27 cellular contexts compared by ENCODE assay signal in the genomic region with DNA sequence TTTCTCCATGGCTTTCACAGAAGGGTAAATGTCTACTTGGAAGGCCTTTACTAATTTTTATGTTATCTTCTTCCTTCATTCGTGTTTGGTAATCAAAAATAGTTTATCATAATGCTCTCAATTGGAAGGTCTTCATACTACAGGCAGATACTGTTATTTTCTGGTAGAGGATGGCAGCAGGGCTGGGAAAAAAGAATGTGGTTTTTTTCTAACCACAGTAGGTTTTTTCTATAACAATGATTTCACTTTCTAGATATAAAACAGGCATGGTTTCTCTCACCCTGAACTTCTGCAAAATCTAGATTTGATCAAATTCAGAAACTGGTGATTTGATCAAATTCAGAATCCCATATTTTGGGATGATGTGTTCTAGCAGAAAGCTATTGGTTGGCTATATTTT. TPM values are rescaled to one million over a fixed set of nuclear protein-coding genes. Genes with fewer than 3 reads are reported as not detected.
DNase-seq lines count a peak whose midpoint lies in the region; ATAC-seq and TF ChIP-seq lines count a peak whose summit lies in the region.
"Had no signal": no experiment of that assay in that cellular context is flagged by ENCODE, and none has a peak within 500 bp of the region (broad histone marks: within the 10 kb centered on the region; RNA-seq: fewer than 3 reads in every experiment).

No MANE protein-coding gene starts in this region.

- peaks cover 32% of the 10 kb centered on the region for H3F3A ChIP-seq in SU-DHL-6 (ENCODE audit: insufficient read depth)

- POLR2A ChIA-PET in activated CD8-positive, alpha-beta T cell treated with anti-CD3 and anti-CD28 coated beads, Interleukin-2, amount 10 ng/mL, durations not matched to agents 7 days and 5 days (lab: Charles Lee) = no interaction called here
- POLR2A ChIA-PET in activated CD8-positive, alpha-beta T cell treated with anti-CD3 and anti-CD28 coated beads for 36 hours (lab: Charles Lee) = no interaction called here
- POLR2A ChIA-PET in GM10248 (lab: Yijun Ruan, JAX) = no interaction called here

- TF ChIP-seq CTCF in activated CD8-positive, alpha-beta T cell treated with anti-CD3 and anti-CD28 coated beads for 36 hours (IDR thresholded peaks at IDR 0.05) = no peak
- no peak for TF ChIP-seq CTCF in SU-DHL-6 (IDR thresholded peaks at IDR 0.05; ENCODE audit: insufficient read depth, low read length, poor library complexity, severe bottlenecking)
- no peak for TF ChIP-seq CTCF in GM10248 (IDR thresholded peaks at IDR 0.05; ENCODE audit: control extremely low read depth, extremely low read depth, low read depth, missing control alignments)

- peaks cover 49% of the 10 kb centered on the region for H4K20me1 ChIP-seq in SU-DHL-6 (ENCODE audit: low read depth, low read length)

- DNase-seq in activated CD8-positive, alpha-beta T cell treated with anti-CD3 and anti-CD28 coated beads, Interleukin-2, amount 10 ng/mL, durations not matched to agents 7 days and 5 days = peak; percentile 4
- no peak for DNase-seq in activated CD8-positive, alpha-beta T cell treated with anti-CD3 and anti-CD28 coated beads for 36 hours
- no peak for DNase-seq in Right ventricle myocardium inferior (ENCODE audit: missing footprints)
- no peak for DNase-seq in GM10248 (ENCODE audit: extremely low spot score)
- DNase-seq in MG63 = no peak
- DNase-seq: activated CD4-positive, alpha-beta T cell treated with anti-CD3 and anti-CD28 coated beads for 1 hour; activated CD8-positive, alpha-beta memory T cell treated with anti-CD3 and anti-CD28 coated beads for 24 hours; activated gamma-delta T cell treated with Interleukin-2 at 50 U/mL for 16 hours; activated T-cell treated with anti-CD3 and anti-CD28 coated beads, Interleukin-2, amount 50 U/mL, for 1 hour; effector memory CD4-positive, alpha-beta T cell; GM23248; heart right ventricle; HFFc6; Kasumi-1; mammary epithelial cell; NCI-H1105; NCI-H2081; NCI-H345; SJCRH30; T-helper 1 cell; trophoblast cell had no signal

- H3K27me3 ChIP-seq in SU-DHL-6 (ENCODE audit: low read length) = no peaks in the 10 kb centered on the region
- no peaks in the 10 kb centered on the region for H3K27me3 ChIP-seq in MG63
- H3K27me3 ChIP-seq: foreskin keratinocyte, SJCRH30 had no signal

- no peak overlapping the region for H3K27ac Mint-ChIP-seq in activated CD8-positive, alpha-beta T cell treated with anti-CD3 and anti-CD28 coated beads, Interleukin-2, amount 10 ng/mL, durations not matched to agents 7 days and 5 days
- H3K27ac Mint-ChIP-seq in activated CD8-positive, alpha-beta T cell treated with anti-CD3 and anti-CD28 coated beads for 36 hours = no peak overlapping the region
- H3K27ac Mint-ChIP-seq: HFFc6 had no signal

- no peaks in the 10 kb centered on the region for H3K36me3 Mint-ChIP-seq in activated CD8-positive, alpha-beta T cell treated with anti-CD3 and anti-CD28 coated beads, Interleukin-2, amount 10 ng/mL, durations not matched to agents 7 days and 5 days (ENCODE audit: low read depth)
- H3K36me3 Mint-ChIP-seq in activated CD8-positive, alpha-beta T cell treated with anti-CD3 and anti-CD28 coated beads for 36 hours (ENCODE audit: low read depth) = no peaks in the 10 kb centered on the region

- 0 out of 2 replicates have a peak overlapping the region, but pooled peaks have one; percentile 9 for H3K27ac ChIP-seq in SU-DHL-6 (ENCODE audit: low read depth, low read length)
- H3K27ac ChIP-seq: foreskin keratinocyte, GM23248, heart right ventricle, prostate gland, SJCRH30 had no signal

- intact Hi-C loops in activated CD8-positive, alpha-beta T cell treated with anti-CD3 and anti-CD28 coated beads for 36 hours (cut with micrococcal nuclease) = no loop called here
- intact Hi-C loops in Right ventricle myocardium inferior (cut with DNase I) = no loop called here

- H3K9me3 ChIP-seq in SU-DHL-6 (ENCODE audit: insufficient read depth, low read length) (no peaks in the 10 kb centered on the region), MG63 (no peaks in the 10 kb centered on the region)
- H3K9me3 ChIP-seq: heart right ventricle, prostate gland, SJCRH30 had no signal

- no peaks in the 10 kb centered on the region for H3K9me2 ChIP-seq in SU-DHL-6 (replicated peaks; ENCODE audit: insufficient read depth, low read length)

- H3K36me3 ChIP-seq in SU-DHL-6 (ENCODE audit: low read length) (peaks cover 27% of the 10 kb centered on the region), MG63 (no peaks in the 10 kb centered on the region)
- H3K36me3 ChIP-seq: heart right ventricle, prostate gland had no signal

- H3K9me3 Mint-ChIP-seq in activated CD8-positive, alpha-beta T cell treated with anti-CD3 and anti-CD28 coated beads, Interleukin-2, amount 10 ng/mL, durations not matched to agents 7 days and 5 days (ENCODE audit: insufficient read depth) = no peaks in the 10 kb centered on the region
- H3K9me3 Mint-ChIP-seq in activated CD8-positive, alpha-beta T cell treated with anti-CD3 and anti-CD28 coated beads for 36 hours = no peaks in the 10 kb centered on the region
- H3K9me3 Mint-ChIP-seq: HFFc6 had no signal

- no peak overlapping the region for H2AFZ ChIP-seq in SU-DHL-6 (ENCODE audit: low read depth, low read length, severe bottlenecking)
- H2AFZ ChIP-seq: GM23248 had no signal

- no peak overlapping the region for H3K4me3 ChIP-seq in SU-DHL-6 (ENCODE audit: insufficient read depth, low read length, poor library complexity, severe bottlenecking)
- no peak overlapping the region for H3K4me3 ChIP-seq in MG63
- H3K4me3 ChIP-seq: GM23248, heart right ventricle, prostate gland, SJCRH30 had no signal

- peaks cover 39% of the 10 kb centered on the region for H3K27me3 Mint-ChIP-seq in activated CD8-positive, alpha-beta T cell treated with anti-CD3 and anti-CD28 coated beads, Interleukin-2, amount 10 ng/mL, durations not matched to agents 7 days and 5 days (ENCODE audit: low read depth)
- H3K27me3 Mint-ChIP-seq in activated CD8-positive, alpha-beta T cell treated with anti-CD3 and anti-CD28 coated beads for 36 hours = peaks cover 16% of the 10 kb centered on the region

- H3K4me1 Mint-ChIP-seq in activated CD8-positive, alpha-beta T cell treated with anti-CD3 and anti-CD28 coated beads, Interleukin-2, amount 10 ng/mL, durations not matched to agents 7 days and 5 days (ENCODE audit: low read depth) = peaks cover 7% of the 10 kb centered on the region
- H3K4me1 Mint-ChIP-seq in activated CD8-positive, alpha-beta T cell treated with anti-CD3 and anti-CD28 coated beads for 36 hours (ENCODE audit: low read depth) = peaks cover 6% of the 10 kb centered on the region

- H3K4me3 Mint-ChIP-seq in activated CD8-positive, alpha-beta T cell treated with anti-CD3 and anti-CD28 coated beads, Interleukin-2, amount 10 ng/mL, durations not matched to agents 7 days and 5 days = no peak overlapping the region
- H3K4me3 Mint-ChIP-seq in activated CD8-positive, alpha-beta T cell treated with anti-CD3 and anti-CD28 coated beads for 36 hours = no peak overlapping the region
- H3K4me3 Mint-ChIP-seq: HFFc6 had no signal

- CTCF ChIA-PET in activated CD8-positive, alpha-beta T cell treated with anti-CD3 and anti-CD28 coated beads, Interleukin-2, amount 10 ng/mL, durations not matched to agents 7 days and 5 days (lab: Charles Lee) = no interaction called here
- CTCF ChIA-PET in activated CD8-positive, alpha-beta T cell treated with anti-CD3 and anti-CD28 coated beads for 36 hours (lab: Charles Lee) = no interaction called here
- CTCF ChIA-PET in GM10248 (lab: Yijun Ruan, JAX) = interaction anchor here (1.3 kb wide), 1 partner anchor 86 kb away, joined by 4 read pairs; no protein-coding TSS in a partner anchor

- H3K4me2 ChIP-seq in SU-DHL-6 (ENCODE audit: low read depth, low read length, poor library complexity, severe bottlenecking) = no peak overlapping the region

- H3K9ac ChIP-seq in SU-DHL-6 (ENCODE audit: low read length) = no peak overlapping the region
- H3K9ac ChIP-seq: GM23248 had no signal

- peaks cover 100% of the 10 kb centered on the region for H3K79me2 ChIP-seq in SU-DHL-6 (ENCODE audit: insufficient read depth, low read length)

- ATAC-seq in activated CD8-positive, alpha-beta T cell treated with anti-CD3 and anti-CD28 coated beads, Interleukin-2, amount 10 ng/mL, durations not matched to agents 7 days and 5 days = no peak
- ATAC-seq in activated CD8-positive, alpha-beta T cell treated with anti-CD3 and anti-CD28 coated beads for 36 hours = no peak
- ATAC-seq in HG02885 (IDR thresholded peaks at IDR 0.05; ENCODE audit: poor library complexity, unreplicated experiment) (peak; percentile 41), Right ventricle myocardium inferior (no peak), HG03025 (IDR thresholded peaks at IDR 0.05; ENCODE audit: low FRiP score, unreplicated experiment) (no peak)
- ATAC-seq: heart right ventricle, Panc1 had no signal

RNA-seq across cellular contexts. Expression of gene BCL11A, which starts 27.6 kb away (rescaled TPM):
- total RNA-seq in activated CD8-positive, alpha-beta T cell treated with anti-CD3 and anti-CD28 coated beads, Interleukin-2, amount 10 ng/mL, durations not matched to agents 7 days and 5 days = under 1 TPM in 1 of 2 experiments, not detected in 1; 0.03 TPM
- under 1 TPM; 0.45 to 0.54 TPM for total RNA-seq in activated CD8-positive, alpha-beta T cell treated with anti-CD3 and anti-CD28 coated beads for 36 hours
- total RNA-seq in Right ventricle myocardium inferior = 37.5 TPM
- total RNA-seq in MG63 (2014; rRNA removed; shearing (Covaris generic); ENCODE audit: low replicate concordance) = not detected in 2 replicates

Comparison
In these comparisons a context has a peak if more than half of its experiments do, and no peak if none do; other contexts are left out.
1. RNA of gene BCL11A, which starts 27.6 kb away (total RNA-seq): 37.5 TPM in Right ventricle myocardium inferior (single experiment); 0.45 to 0.54 TPM in activated CD8-positive, alpha-beta T cell treated with anti-CD3 and anti-CD28 coated beads for 36 hours, 0.03 TPM in activated CD8-positive, alpha-beta T cell treated with anti-CD3 and anti-CD28 coated beads, Interleukin-2, amount 10 ng/mL, durations not matched to agents 7 days and 5 days and not detected in MG63; every median in the first group is over 10 times any median in the second.